In genomic region chr2:41576423-41576822, GRCh38 we compare ENCODE assay signal across 32 cellular contexts.
"Had no signal": no experiment of that assay in that cellular context is flagged by ENCODE, and none has a peak within 500 bp of the region (broad histone marks: within the 10 kb centered on the region; RNA-seq: fewer than 3 reads in every experiment).

No MANE protein-coding gene starts in this region.

- H3K36me3 ChIP-seq: MG63 had no signal

- DNase-seq: Karpas-422, MG63, MM.1S, NCI-H1048, NCI-H1092, NCI-H1092 treated with DMSO at 0.1 percent for 48 hours, NCI-H1105, NCI-H1105 treated with DMSO at 0.1 percent for 48 hours, NCI-H1417, NCI-H1417 treated with DMSO at 0.1 percent for 48 hours, NCI-H1436, NCI-H1436 treated with DMSO at 0.1 percent for 48 hours, NCI-H146, NCI-H1694, NCI-H1694 treated with DMSO at 0.1 percent for 48 hours, NCI-H187, NCI-H187 treated with DMSO at 0.1 percent for 48 hours, NCI-H1930, NCI-H2029, NCI-H2029 treated with DMSO at 0.1 percent for 48 hours, NCI-H2081, NCI-H2081 treated with DMSO at 0.1 percent for 48 hours, NCI-H2107, NCI-H2171, NCI-H2171 treated with DMSO at 0.1 percent for 48 hours, NCI-H2227 treated with DMSO at 0.1 percent for 48 hours, NCI-H226, NCI-H345, NCI-H446, NCI-H446 treated with DMSO at 0.1 percent for 48 hours, NCI-H510A had no signal

- H3K9me3 ChIP-seq: MG63 had no signal

- H3K9ac ChIP-seq: KMS-11 had no signal

- H3K27ac ChIP-seq: KMS-11 had no signal

- H3K27me3 ChIP-seq: MG63 had no signal

- H3K4me2 ChIP-seq: KMS-11 had no signal

- H3K4me3 ChIP-seq: MG63 had no signal
